In genomic region chr7:102973096-102973802, GRCh38 we compare ENCODE assay signal across 15 cellular contexts.
DNase-seq lines count a peak whose midpoint lies in the region; ATAC-seq, FAIRE-seq and TF ChIP-seq lines count a peak whose summit lies in the region.
"Had no signal": no experiment of that assay in that cellular context is flagged by ENCODE, and none has a peak within 500 bp of the region (broad histone marks: within the 10 kb centered on the region; RNA-seq: fewer than 3 reads in every experiment).

No MANE protein-coding gene starts in this region.

- WGBS in H1 (ENCODE audit: extremely low coverage in 1 of 2, insufficient coverage in 1 of 2, insufficient read length in 1 of 2, insufficient replicate concordance in 2 of 2, low coverage in 1 of 2, low lambda C conversion rate in 2 of 2, missing lambda C conversion rate in 1 of 2), 2 experiments = 90% methylated on average over 23 of the region's 23 CpGs; no CpG with 5 or more reads in 1 of the 2 experiments
- 65 to 83% methylated on average over 20 to 23 of the region's 23 CpGs for WGBS in testis, 2 donors

- H3K4me1 ChIP-seq in PC-9 (replicated peaks; ENCODE audit: insufficient read depth) (peaks cover 3% of the 10 kb centered on the region; the same call in 1 of the 2 replicates), H1 (replicated peaks in 1 of 4; ENCODE audit: control insufficient read depth in 3 of 4, insufficient read depth in 4 of 4, low read length in 3 of 4) (no peaks in the 10 kb centered on the region), testis (no peaks in the 10 kb centered on the region)

- no peak overlapping the region for H3K9ac ChIP-seq in H1 (replicated peaks in 1 of 4; ENCODE audit: extremely low read depth in 1 of 4, low read depth in 3 of 4, low read length in 3 of 4)

- no peak overlapping the region for H2BK15ac ChIP-seq in H1 (ENCODE audit: low read length)

- no peak for TF ChIP-seq POLR2A in H1 (IDR thresholded peaks at IDR 0.05; ENCODE audit: control extremely low read depth in 1 of 2, low read depth in 2 of 2, low read length in 2 of 2)
- TF ChIP-seq POLR2A in testis (IDR thresholded peaks at IDR 0.05) = no peak

- H3K18ac ChIP-seq in H1 (ENCODE audit: extremely low read depth, low read length) = peak overlapping the region; percentile 48; the same call in 1 of the 2 replicates

- no peak overlapping the region for H3K4ac ChIP-seq in H1 (replicated peaks; ENCODE audit: insufficient read length, low read depth, low read length)

- H3K23me2 ChIP-seq in H1 (ENCODE audit: low read depth, low read length) = no peaks in the 10 kb centered on the region

- no peak overlapping the region for H3K23ac ChIP-seq in H1 (ENCODE audit: insufficient read length)

- H2BK12ac ChIP-seq in H1 (ENCODE audit: low read depth, low read length) = 0 out of 2 replicates have a peak overlapping the region, but pooled peaks have one; percentile 33

- no peak overlapping the region for H3K4me3 ChIP-seq in PC-9
- H3K4me3 ChIP-seq in H1 (ENCODE audit: extremely low read depth in 1 of 4, insufficient read depth in 2 of 4, low read depth in 3 of 4, low read length in 4 of 4) = no peak overlapping the region
- H3K4me3 ChIP-seq in testis = peak overlapping the region in 1 of 2 donors; percentile 8
- H3K4me3 ChIP-seq: dorsolateral prefrontal cortex had no signal

- H3K79me1 ChIP-seq in H1 (ENCODE audit: low read depth, low read length) = no peaks in the 10 kb centered on the region

- TF ChIP-seq RAD21 in H1 (IDR thresholded peaks at IDR 0.05 in 1 of 2, conservative IDR thresholded peaks at IDR 0.05 in 1 of 2; ENCODE audit: low read depth in 2 of 2, low read length in 2 of 2) = no peak

- no peaks in the 10 kb centered on the region for H3K27me3 ChIP-seq in PC-9 (ENCODE audit: insufficient read depth, low read depth)
- no peaks in the 10 kb centered on the region for H3K27me3 ChIP-seq in H1 (replicated peaks in 1 of 4; ENCODE audit: control insufficient read depth in 3 of 4, extremely low read depth in 1 of 4, insufficient read depth in 3 of 4, low read length in 3 of 4)
- no peaks in the 10 kb centered on the region for H3K27me3 ChIP-seq in testis
- H3K27me3 ChIP-seq: dorsolateral prefrontal cortex had no signal

- no peak for TF ChIP-seq CTCF in PC-9 (conservative IDR thresholded peaks at IDR 0.05)
- no peak for TF ChIP-seq CTCF in H1 (IDR thresholded peaks at IDR 0.05; ENCODE audit: control extremely low read depth in 1 of 3, insufficient read depth in 1 of 3, low read depth in 1 of 3, low read length in 3 of 3)
- no peak for TF ChIP-seq CTCF in testis (IDR thresholded peaks at IDR 0.05)

- H3K9me3 ChIP-seq in PC-9 (ENCODE audit: insufficient read depth, low read depth) (peaks cover 6% of the 10 kb centered on the region; the same call in 1 of the 2 replicates), H1 (ENCODE audit: insufficient read depth in 2 of 2, low read depth in 1 of 2, low read length in 1 of 2) (no peaks in the 10 kb centered on the region), testis (no peaks in the 10 kb centered on the region)

- POLR2A ChIA-PET in PC-9 (lab: Charles Lee; ENCODE audit: unreplicated experiment) = interaction anchor here (0.5 to 0.6 kb wide), 2 partner anchors 22 to 64 kb away, joined by 3 to 4 read pairs; no protein-coding TSS in a partner anchor
- POLR2A ChIA-PET in H1 (lab: Charles Lee; ENCODE audit: partially characterized antibody) = no interaction called here

- ATAC-seq in GM19351 (IDR thresholded peaks at IDR 0.05; ENCODE audit: unreplicated experiment) (no peak), HG03460 (IDR thresholded peaks at IDR 0.05; ENCODE audit: unreplicated experiment) (no peak)
- ATAC-seq: naive thymus-derived CD4-positive, alpha-beta T cell; T-cell had no signal

- H3K79me2 ChIP-seq in PC-9 (ENCODE audit: low read depth) (no peaks in the 10 kb centered on the region), H1 (ENCODE audit: control insufficient read depth in 1 of 2, insufficient read depth in 2 of 2, low read length in 2 of 2) (no peaks in the 10 kb centered on the region)

- in situ Hi-C loops in KBM-7 (cut with MboI; ENCODE audit: low pct_unique_long_range_greater_than_20kb, low sequenced_read_pairs) = no loop called here

- FAIRE-seq in H1 (lab: Jason Lieb, UNC) = no peak

- H4K5ac ChIP-seq in H1 (ENCODE audit: insufficient read length, low read depth, low read length) = no peak overlapping the region

- TSS peak; percentile 87 for BruUV-seq in PC-9 (replicated peaks; lab: Mats Ljungman, UMichigan)

- no peak overlapping the region for H4K91ac ChIP-seq in H1 (replicated peaks; ENCODE audit: insufficient read length, low read length)

- H3K36me3 ChIP-seq in PC-9 (ENCODE audit: low read depth) = no peaks in the 10 kb centered on the region
- no peaks in the 10 kb centered on the region for H3K36me3 ChIP-seq in H1 (ENCODE audit: control insufficient read depth in 2 of 4, insufficient read depth in 4 of 4, low read length in 3 of 4)
- H3K36me3 ChIP-seq in testis (ENCODE audit: low read depth, missing control alignments) = no peaks in the 10 kb centered on the region

- H4K20me1 ChIP-seq in PC-9 (ENCODE audit: insufficient read depth) (no peaks in the 10 kb centered on the region), H1 (replicated peaks in 1 of 2; ENCODE audit: control insufficient read depth in 1 of 2, insufficient read depth in 2 of 2, low read length in 2 of 2) (no peaks in the 10 kb centered on the region)

- CTCF ChIA-PET in PC-9 (lab: Charles Lee) (no interaction called here), H1 (lab: Charles Lee; ENCODE audit: partially characterized antibody) (interaction anchor here (0.6 to 1.4 kb wide), 2 partner anchors 9 to 89 kb away, joined by 4 read pairs; no protein-coding TSS in a partner anchor)

- no peak overlapping the region for H2BK5ac ChIP-seq in H1 (ENCODE audit: low read depth, low read length)

- no peak overlapping the region for H3K14ac ChIP-seq in H1 (ENCODE audit: insufficient read length)

- H2BK120ac ChIP-seq in H1 (replicated peaks; ENCODE audit: low read depth, low read length) = no peak overlapping the region

- H3K27ac ChIP-seq in PC-9 (no peak overlapping the region), H1 (ENCODE audit: low read depth, low read length) (no peak overlapping the region), testis (no peak overlapping the region)
- H3K27ac ChIP-seq: dorsolateral prefrontal cortex had no signal

- H3K4me2 ChIP-seq in PC-9 (no peak overlapping the region), H1 (ENCODE audit: insufficient read depth in 1 of 2, low read depth in 2 of 2, low read length in 2 of 2) (no peak overlapping the region)

- no peak overlapping the region; the same call in 1 of the 2 replicates for H4K8ac ChIP-seq in H1 (ENCODE audit: extremely low read depth, insufficient read depth, low read length)

- intact Hi-C loops in PC-9 (cut with micrococcal nuclease; ENCODE audit: unreplicated experiment) = loop anchor here (5.0 kb wide), 2 partner anchors 64 to 96 kb away; no protein-coding TSS in a partner anchor
- intact Hi-C loops in testis (cut with DNase I; ENCODE audit: low total_unique reads) = no loop called here

- H3K56ac ChIP-seq in H1 (replicated peaks; ENCODE audit: insufficient read length, low read depth, low read length) = no peak overlapping the region

- H2AK5ac ChIP-seq in H1 (ENCODE audit: low read depth, low read length) = no peak overlapping the region; the same call in 1 of the 2 replicates

- H2AFZ ChIP-seq in PC-9 = no peak overlapping the region
- 0 out of 2 replicates have a peak overlapping the region, but pooled peaks have one; percentile 67 for H2AFZ ChIP-seq in H1 (ENCODE audit: low read length)

- no peaks in the 10 kb centered on the region for H3K9me2 ChIP-seq in PC-9 (ENCODE audit: insufficient read depth)

- no peak for TF ChIP-seq EP300 in H1 (IDR thresholded peaks at IDR 0.05; ENCODE audit: borderline replicate concordance in 1 of 2, low read depth in 2 of 2, low read length in 2 of 2)

- DNase-seq in KBM-7 = peak; percentile 95
- DNase-seq in PC-9 = peak in 1 of 2 experiments; percentile 43
- DNase-seq in H1 (ENCODE audit: low read depth in 1 of 2, low spot score in 2 of 2) = no peak
- peak; percentile 38 for DNase-seq in testis
- no peak for DNase-seq in EL
- DNase-seq: activated CD4-positive, alpha-beta T cell treated with anti-CD3 and anti-CD28 coated beads for 1 hour; activated gamma-delta T cell treated with Interleukin-2 at 50 U/mL for 16 hours; DMS153; dorsolateral prefrontal cortex; naive thymus-derived CD4-positive, alpha-beta T cell; NCI-H2029 treated with DMSO at 0.1 percent for 48 hours; NCI-H526 treated with DMSO at 0.1 percent for 48 hours; T-cell had no signal

- H2BK20ac ChIP-seq in H1 (ENCODE audit: low read length) = 0 out of 2 replicates have a peak overlapping the region, but pooled peaks have one; percentile 1

- no peaks in the 10 kb centered on the region for H3F3A ChIP-seq in PC-9 (ENCODE audit: insufficient read depth, low read depth)

TF ChIP-seq in H1, 55 proteins besides CTCF, POLR2A, EP300 and RAD21 (continues in another document):
- TF ChIP-seq HDAC2 (IDR thresholded peaks at IDR 0.05; ENCODE audit: borderline replicate concordance in 1 of 2, low read depth in 2 of 2, low read length in 2 of 2) = no peak
- no peak for TF ChIP-seq GTF2F1 (IDR thresholded peaks at IDR 0.05; ENCODE audit: borderline replicate concordance, low read depth, low read length)
- no peak for TF ChIP-seq ATF2 (IDR thresholded peaks at IDR 0.05; ENCODE audit: low read length)
- no peak for TF ChIP-seq SIX5 (IDR thresholded peaks at IDR 0.05; ENCODE audit: low read depth, low read length)
- no peak for TF ChIP-seq NRF1 (IDR thresholded peaks at IDR 0.05; ENCODE audit: low read depth, low read length)
- TF ChIP-seq POLR2AphosphoS5 (IDR thresholded peaks at IDR 0.05; ENCODE audit: low read depth, low read length) = no peak
- no peak for TF ChIP-seq SRF (IDR thresholded peaks at IDR 0.05; ENCODE audit: low read depth, low read length)
- TF ChIP-seq RXRA (IDR thresholded peaks at IDR 0.05; ENCODE audit: insufficient read depth, low read depth, low read length) = no peak
- no peak for TF ChIP-seq BACH1 (IDR thresholded peaks at IDR 0.05; ENCODE audit: low read length)
- no peak for TF ChIP-seq EGR1 (IDR thresholded peaks at IDR 0.05; ENCODE audit: borderline replicate concordance, low read depth, low read length)
- TF ChIP-seq KDM1A (IDR thresholded peaks at IDR 0.05; ENCODE audit: borderline replicate concordance, low read length) = no peak
- TF ChIP-seq TEAD4 (IDR thresholded peaks at IDR 0.05; ENCODE audit: low read depth, low read length) = no peak

Comparison
In these comparisons a context has a peak if more than half of its experiments do, and no peak if none do; other contexts are left out.
1. DNase-seq: peak in KBM-7 (single experiment) and testis (single experiment); none in H1 (0 of 2) and EL (single experiment).